1 cellular context compared by ENCODE assay signal in the genomic region with DNA sequence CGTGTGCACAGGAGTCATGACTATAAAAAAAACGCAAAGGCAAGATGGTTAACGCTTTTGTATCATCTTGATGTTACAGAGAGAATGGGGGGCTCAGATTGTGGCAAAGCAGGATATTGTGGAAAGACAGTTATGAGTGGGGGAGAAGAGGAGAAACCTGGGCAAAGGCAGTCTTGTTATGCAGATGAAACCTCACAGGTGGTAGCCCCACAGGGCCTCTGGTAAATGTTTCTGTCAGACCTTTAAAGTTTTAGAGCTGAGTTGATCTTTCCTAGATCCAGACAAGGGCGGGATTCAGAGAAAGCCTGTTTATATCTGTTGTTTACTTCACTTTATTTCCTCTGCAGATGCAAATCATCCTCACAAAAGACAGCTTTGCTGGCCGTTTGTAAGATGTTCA.
TF ChIP-seq lines count a peak whose summit lies in the region.

No MANE protein-coding gene starts in this region.

TF ChIP-seq in H1, 55 proteins besides CTCF, POLR2A, EP300 and RAD21:
- TF ChIP-seq CBX5 (IDR thresholded peaks at IDR 0.05; ENCODE audit: low read depth, low read length) (no peak), ASH2L (IDR thresholded peaks at IDR 0.05; ENCODE audit: low read length) (peak; percentile 29), GABPA (IDR thresholded peaks at IDR 0.05; ENCODE audit: borderline replicate concordance, insufficient read depth, low read length) (no peak), FOSL1 (IDR thresholded peaks at IDR 0.05; ENCODE audit: insufficient read depth, low read depth, low read length) (no peak), RBBP5 (IDR thresholded peaks at IDR 0.05; ENCODE audit: borderline replicate concordance, low read depth, low read length) (no peak), NRF1 (IDR thresholded peaks at IDR 0.05; ENCODE audit: low read depth, low read length) (no peak), TAF1 (IDR thresholded peaks at IDR 0.05; ENCODE audit: low read depth, low read length) (peak; percentile 42; the same call in 1 of the 2 replicates), MAFK (IDR thresholded peaks at IDR 0.05; ENCODE audit: low read depth, low read length) (no peak), POU5F1 (IDR thresholded peaks at IDR 0.05; ENCODE audit: low read depth, low read length) (peak; percentile 50; the same call in 1 of the 2 replicates), KDM5A (IDR thresholded peaks at IDR 0.05; ENCODE audit: low read length) (no peak), TBP (IDR thresholded peaks at IDR 0.05; ENCODE audit: low read depth, low read length) (peak; percentile 38; the same call in 1 of the 2 replicates), SIN3A (conservative IDR thresholded peaks at IDR 0.05 in 1 of 2, IDR thresholded peaks at IDR 0.05 in 1 of 2; ENCODE audit: low read depth in 1 of 2, low read length in 2 of 2) (no peak), SP1 (IDR thresholded peaks at IDR 0.05; ENCODE audit: low read depth, low read length) (peak; percentile 73), GTF2F1 (IDR thresholded peaks at IDR 0.05; ENCODE audit: borderline replicate concordance, low read depth, low read length) (no peak), SIRT6 (IDR thresholded peaks at IDR 0.05; ENCODE audit: low read length) (no peak), TCF12 (IDR thresholded peaks at IDR 0.05; ENCODE audit: low read depth, low read length) (peak; percentile 64; the same call in 1 of the 2 replicates), EZH2 (IDR thresholded peaks at IDR 0.05; ENCODE audit: low read depth, low read length, severe bottlenecking) (no peak), NANOG (IDR thresholded peaks at IDR 0.05; ENCODE audit: insufficient read depth, low read depth, low read length, poor library complexity, severe bottlenecking) (peak; percentile 42)
- TF ChIP-seq, protein P1, sequence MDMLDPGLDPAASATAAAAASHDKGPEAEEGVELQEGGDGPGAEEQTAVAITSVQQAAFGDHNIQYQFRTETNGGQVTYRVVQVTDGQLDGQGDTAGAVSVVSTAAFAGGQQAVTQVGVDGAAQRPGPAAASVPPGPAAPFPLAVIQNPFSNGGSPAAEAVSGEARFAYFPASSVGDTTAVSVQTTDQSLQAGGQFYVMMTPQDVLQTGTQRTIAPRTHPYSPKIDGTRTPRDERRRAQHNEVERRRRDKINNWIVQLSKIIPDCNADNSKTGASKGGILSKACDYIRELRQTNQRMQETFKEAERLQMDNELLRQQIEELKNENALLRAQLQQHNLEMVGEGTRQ (IDR thresholded peaks at IDR 0.05; ENCODE audit: low read length) = no peak
